2 cellular contexts compared by ENCODE assay signal in the genomic region with DNA sequence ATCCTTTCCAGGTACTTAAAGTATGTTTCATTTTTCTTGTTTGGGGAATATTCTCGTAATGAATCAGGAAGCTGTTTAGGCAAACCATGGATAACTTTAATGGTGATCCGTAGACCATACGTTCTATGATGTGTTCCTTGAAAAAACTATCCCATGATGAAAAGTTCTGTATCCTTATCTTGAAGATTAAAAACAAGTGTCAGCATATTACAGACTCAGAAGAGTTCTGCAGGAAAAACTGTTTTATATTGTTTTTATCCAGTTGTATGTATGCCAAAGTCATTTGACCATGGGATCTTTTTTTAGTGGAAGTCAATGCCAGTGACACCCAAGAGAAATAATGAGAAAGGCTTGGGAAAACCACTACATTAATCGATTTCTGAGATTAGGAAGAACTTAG.
TF ChIP-seq lines count a peak whose summit lies in the region.

No MANE protein-coding gene starts in this region.

TF ChIP-seq in SK-N-SH, 30 proteins besides CTCF, POLR2A, EP300 and RAD21 (continued from another document):
- TF ChIP-seq, protein P1, sequence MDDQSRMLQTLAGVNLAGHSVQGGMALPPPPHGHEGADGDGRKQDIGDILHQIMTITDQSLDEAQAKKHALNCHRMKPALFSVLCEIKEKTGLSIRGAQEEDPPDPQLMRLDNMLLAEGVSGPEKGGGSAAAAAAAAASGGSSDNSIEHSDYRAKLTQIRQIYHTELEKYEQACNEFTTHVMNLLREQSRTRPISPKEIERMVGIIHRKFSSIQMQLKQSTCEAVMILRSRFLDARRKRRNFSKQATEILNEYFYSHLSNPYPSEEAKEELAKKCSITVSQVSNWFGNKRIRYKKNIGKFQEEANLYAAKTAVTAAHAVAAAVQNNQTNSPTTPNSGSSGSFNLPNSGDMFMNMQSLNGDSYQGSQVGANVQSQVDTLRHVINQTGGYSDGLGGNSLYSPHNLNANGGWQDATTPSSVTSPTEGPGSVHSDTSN (IDR thresholded peaks at IDR 0.05), result no peak
- TF ChIP-seq, protein P2, sequence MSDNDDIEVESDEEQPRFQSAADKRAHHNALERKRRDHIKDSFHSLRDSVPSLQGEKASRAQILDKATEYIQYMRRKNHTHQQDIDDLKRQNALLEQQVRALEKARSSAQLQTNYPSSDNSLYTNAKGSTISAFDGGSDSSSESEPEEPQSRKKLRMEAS (IDR thresholded peaks at IDR 0.05; ENCODE audit: low read depth), result no peak
- TF ChIP-seq, protein P3, sequence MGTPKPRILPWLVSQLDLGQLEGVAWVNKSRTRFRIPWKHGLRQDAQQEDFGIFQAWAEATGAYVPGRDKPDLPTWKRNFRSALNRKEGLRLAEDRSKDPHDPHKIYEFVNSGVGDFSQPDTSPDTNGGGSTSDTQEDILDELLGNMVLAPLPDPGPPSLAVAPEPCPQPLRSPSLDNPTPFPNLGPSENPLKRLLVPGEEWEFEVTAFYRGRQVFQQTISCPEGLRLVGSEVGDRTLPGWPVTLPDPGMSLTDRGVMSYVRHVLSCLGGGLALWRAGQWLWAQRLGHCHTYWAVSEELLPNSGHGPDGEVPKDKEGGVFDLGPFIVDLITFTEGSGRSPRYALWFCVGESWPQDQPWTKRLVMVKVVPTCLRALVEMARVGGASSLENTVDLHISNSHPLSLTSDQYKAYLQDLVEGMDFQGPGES (IDR thresholded peaks at IDR 0.05; ENCODE audit: low read depth, low read length), result no peak
- TF ChIP-seq FOXM1 (IDR thresholded peaks at IDR 0.05; ENCODE audit: low read depth) (no peak), TAF1 (IDR thresholded peaks at IDR 0.05; ENCODE audit: borderline replicate concordance, low read depth, low read length) (no peak), MEF2A (IDR thresholded peaks at IDR 0.05; ENCODE audit: borderline replicate concordance, low read depth) (no peak), SIN3A (IDR thresholded peaks at IDR 0.05; ENCODE audit: borderline replicate concordance, low read depth, low read length) (no peak), FOSL2 (IDR thresholded peaks at IDR 0.05; ENCODE audit: borderline replicate concordance, low read depth) (no peak), RXRA (IDR thresholded peaks at IDR 0.05; ENCODE audit: borderline replicate concordance, low read depth) (no peak), MXI1 (IDR thresholded peaks at IDR 0.05; ENCODE audit: low read depth, low read length) (no peak)

TF ChIP-seq in SK-N-SH treated with all-trans-retinoic acid at 6 μM for 48 hours, 23 proteins besides CTCF, POLR2A, EP300 and RAD21 (continued from another document):
- TF ChIP-seq, protein P4, sequence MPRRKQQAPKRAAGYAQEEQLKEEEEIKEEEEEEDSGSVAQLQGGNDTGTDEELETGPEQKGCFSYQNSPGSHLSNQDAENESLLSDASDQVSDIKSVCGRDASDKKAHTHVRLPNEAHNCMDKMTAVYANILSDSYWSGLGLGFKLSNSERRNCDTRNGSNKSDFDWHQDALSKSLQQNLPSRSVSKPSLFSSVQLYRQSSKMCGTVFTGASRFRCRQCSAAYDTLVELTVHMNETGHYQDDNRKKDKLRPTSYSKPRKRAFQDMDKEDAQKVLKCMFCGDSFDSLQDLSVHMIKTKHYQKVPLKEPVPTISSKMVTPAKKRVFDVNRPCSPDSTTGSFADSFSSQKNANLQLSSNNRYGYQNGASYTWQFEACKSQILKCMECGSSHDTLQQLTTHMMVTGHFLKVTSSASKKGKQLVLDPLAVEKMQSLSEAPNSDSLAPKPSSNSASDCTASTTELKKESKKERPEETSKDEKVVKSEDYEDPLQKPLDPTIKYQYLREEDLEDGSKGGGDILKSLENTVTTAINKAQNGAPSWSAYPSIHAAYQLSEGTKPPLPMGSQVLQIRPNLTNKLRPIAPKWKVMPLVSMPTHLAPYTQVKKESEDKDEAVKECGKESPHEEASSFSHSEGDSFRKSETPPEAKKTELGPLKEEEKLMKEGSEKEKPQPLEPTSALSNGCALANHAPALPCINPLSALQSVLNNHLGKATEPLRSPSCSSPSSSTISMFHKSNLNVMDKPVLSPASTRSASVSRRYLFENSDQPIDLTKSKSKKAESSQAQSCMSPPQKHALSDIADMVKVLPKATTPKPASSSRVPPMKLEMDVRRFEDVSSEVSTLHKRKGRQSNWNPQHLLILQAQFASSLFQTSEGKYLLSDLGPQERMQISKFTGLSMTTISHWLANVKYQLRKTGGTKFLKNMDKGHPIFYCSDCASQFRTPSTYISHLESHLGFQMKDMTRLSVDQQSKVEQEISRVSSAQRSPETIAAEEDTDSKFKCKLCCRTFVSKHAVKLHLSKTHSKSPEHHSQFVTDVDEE (CRISPR knock-in tag; IDR thresholded peaks at IDR 0.05), result no peak
- no peak for TF ChIP-seq ZC3H10 (CRISPR knock-in tag; IDR thresholded peaks at IDR 0.05)
- no peak for TF ChIP-seq ZNF8 (CRISPR knock-in tag; IDR thresholded peaks at IDR 0.05)
- no peak for TF ChIP-seq ZFP3 (CRISPR knock-in tag; IDR thresholded peaks at IDR 0.05)
- TF ChIP-seq GLIS3 (CRISPR knock-in tag; IDR thresholded peaks at IDR 0.05), result no peak
- TF ChIP-seq TCF4 (CRISPR knock-in tag; IDR thresholded peaks at IDR 0.05; ENCODE audit: borderline replicate concordance), result no peak
- TF ChIP-seq ARNTL (CRISPR knock-in tag; IDR thresholded peaks at IDR 0.05; ENCODE audit: borderline replicate concordance, low read depth), result no peak
- TF ChIP-seq, protein P5, sequence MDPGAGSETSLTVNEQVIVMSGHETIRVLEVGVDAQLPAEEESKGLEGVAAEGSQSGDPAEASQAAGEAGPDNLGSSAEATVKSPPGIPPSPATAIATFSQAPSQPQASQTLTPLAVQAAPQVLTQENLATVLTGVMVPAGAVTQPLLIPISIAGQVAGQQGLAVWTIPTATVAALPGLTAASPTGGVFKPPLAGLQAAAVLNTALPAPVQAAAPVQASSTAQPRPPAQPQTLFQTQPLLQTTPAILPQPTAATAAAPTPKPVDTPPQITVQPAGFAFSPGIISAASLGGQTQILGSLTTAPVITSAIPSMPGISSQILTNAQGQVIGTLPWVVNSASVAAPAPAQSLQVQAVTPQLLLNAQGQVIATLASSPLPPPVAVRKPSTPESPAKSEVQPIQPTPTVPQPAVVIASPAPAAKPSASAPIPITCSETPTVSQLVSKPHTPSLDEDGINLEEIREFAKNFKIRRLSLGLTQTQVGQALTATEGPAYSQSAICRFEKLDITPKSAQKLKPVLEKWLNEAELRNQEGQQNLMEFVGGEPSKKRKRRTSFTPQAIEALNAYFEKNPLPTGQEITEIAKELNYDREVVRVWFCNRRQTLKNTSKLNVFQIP (CRISPR knock-in tag; IDR thresholded peaks at IDR 0.05; ENCODE audit: borderline replicate concordance, low read depth), result no peak
